Comparison of ENCODE assay signal across 8 cellular contexts in the genomic region with DNA sequence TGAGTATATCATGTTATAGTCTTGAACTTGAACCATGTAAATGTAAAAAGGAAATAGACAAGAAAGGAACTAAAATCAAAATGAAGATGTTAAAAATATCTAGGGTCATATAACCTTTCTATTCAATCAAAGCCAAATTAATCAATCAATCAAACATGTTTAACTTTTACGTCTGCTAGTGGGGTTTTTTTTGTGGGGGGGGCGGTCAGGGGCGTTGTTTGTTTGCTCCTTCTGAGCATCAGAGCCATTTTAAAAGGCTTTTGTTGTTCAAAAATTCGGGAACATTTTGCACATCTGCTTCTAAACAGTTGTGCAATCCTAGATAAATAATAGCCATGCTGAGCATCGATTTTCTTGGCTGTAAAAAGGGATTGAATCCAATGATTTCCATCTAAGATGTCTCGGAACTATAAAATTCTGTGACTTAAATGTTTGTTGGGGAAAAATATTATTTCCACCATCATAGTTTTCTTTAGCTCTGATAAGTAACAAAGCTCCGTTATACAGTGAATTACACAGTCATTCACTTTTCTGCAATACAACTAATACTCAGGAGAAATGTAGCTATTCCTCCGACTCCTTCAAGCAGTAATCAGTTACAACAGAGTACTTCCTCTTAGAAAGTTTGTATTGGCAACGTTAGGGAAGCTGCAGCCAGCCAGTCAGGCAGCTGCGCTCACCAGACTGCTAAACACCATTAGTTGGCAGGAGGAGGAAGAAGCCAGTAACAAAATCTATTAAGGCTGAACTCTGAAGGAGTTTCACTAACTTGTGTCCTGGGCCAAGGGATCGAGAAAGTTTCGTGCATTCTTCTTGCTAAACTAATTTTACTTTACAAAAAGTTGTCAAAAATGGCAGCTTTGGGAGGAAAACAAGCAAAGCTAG. TPM values are rescaled to one million over a fixed set of nuclear protein-coding genes. Genes with fewer than 3 reads are reported as not detected.
DNase-seq lines count a peak whose midpoint lies in the region; ATAC-seq and TF ChIP-seq lines count a peak whose summit lies in the region.

No MANE protein-coding gene starts in this region.

- intact Hi-C loops in activated B cell treated with CpG ODN at 0.5 μM for 24 hours (cut with micrococcal nuclease) (loop anchor here (5.0 kb wide), 1 partner anchor 322 kb away; no protein-coding TSS in a partner anchor), posterior cingulate gyrus (cut with DNase I) (no loop called here)

- CTCF ChIA-PET in activated B cell treated with CpG ODN at 0.5 μM for 24 hours (lab: Charles Lee) = no interaction called here

- peak overlapping the region; percentile 88 for H3K4me3 Mint-ChIP-seq in activated B cell treated with CpG ODN at 0.5 μM for 24 hours

- DNase-seq in HL-60 (ENCODE audit: low read depth in 1 of 2, low spot score in 1 of 2) (peak; percentile 49 to 76), activated B cell treated with CpG ODN at 0.5 μM for 24 hours (no peak), cardiac muscle cell (ENCODE audit: low read depth in 1 of 2, low spot score in 1 of 2) (peak; percentile 3 to 88), posterior cingulate gyrus (peak in 8 of 10 donors; percentile 30 to 86 (median 38))
- DNase-seq in effector memory CD4-positive, alpha-beta T cell = no peak
- no peak for DNase-seq in stimulated activated CD4-positive, alpha-beta T cell treated with anti-CD3 and anti-CD28 coated beads, Interleukin-2, amount 100 ng/mL, for 24 hours
- no peak for DNase-seq in activated naive CD4-positive, alpha-beta T cell treated with anti-CD3 and anti-CD28 coated beads, Interleukin-2, amount 50 U/mL, for 72 hours (ENCODE audit: low spot score in 2 of 2)

- H3K4me1 ChIP-seq in cardiac muscle cell (ENCODE audit: low read depth) = peaks cover 4% of the 10 kb centered on the region
- H3K4me1 ChIP-seq in effector memory CD4-positive, alpha-beta T cell (ENCODE audit: control insufficient read depth, insufficient read depth, low read length, poor library complexity, severe bottlenecking) = no peaks in the 10 kb centered on the region

- no peak for TF ChIP-seq CTCF in HL-60 (IDR thresholded peaks at IDR 0.05; ENCODE audit: insufficient read depth, low read length)
- TF ChIP-seq CTCF in activated B cell treated with CpG ODN at 0.5 μM for 24 hours (IDR thresholded peaks at IDR 0.05) = no peak
- no peak for TF ChIP-seq CTCF in cardiac muscle cell (IDR thresholded peaks at IDR 0.05; ENCODE audit: low read depth, low read length)

- peaks cover 32% of the 10 kb centered on the region for H3K4me1 Mint-ChIP-seq in activated B cell treated with CpG ODN at 0.5 μM for 24 hours

- no peaks in the 10 kb centered on the region for H3K9me3 ChIP-seq in cardiac muscle cell (ENCODE audit: low read depth)
- H3K9me3 ChIP-seq in effector memory CD4-positive, alpha-beta T cell (ENCODE audit: control insufficient read depth, low read length) = no peaks in the 10 kb centered on the region

- peak overlapping the region; percentile 46 for H3K27ac Mint-ChIP-seq in activated B cell treated with CpG ODN at 0.5 μM for 24 hours
- H3K27ac Mint-ChIP-seq in activated naive CD4-positive, alpha-beta T cell treated with anti-CD3 and anti-CD28 coated beads, Interleukin-2, amount 50 U/mL, for 72 hours = no peak overlapping the region

- H3K36me3 Mint-ChIP-seq in activated B cell treated with CpG ODN at 0.5 μM for 24 hours (ENCODE audit: low read depth) = no peaks in the 10 kb centered on the region
- peaks cover 5 to 7% of the 10 kb centered on the region in 2 donors for H3K36me3 Mint-ChIP-seq in activated naive CD4-positive, alpha-beta T cell treated with anti-CD3 and anti-CD28 coated beads, Interleukin-2, amount 50 U/mL, for 72 hours

- no peak overlapping the region for H3K4me3 ChIP-seq in HL-60 (replicated peaks; ENCODE audit: insufficient read depth, low read length)
- no peak overlapping the region for H3K4me3 ChIP-seq in cardiac muscle cell
- no peak overlapping the region for H3K4me3 ChIP-seq in effector memory CD4-positive, alpha-beta T cell (ENCODE audit: insufficient read depth, low read depth, low read length, poor library complexity, severe bottlenecking)

- peaks cover 3% of the 10 kb centered on the region for H3K9me3 Mint-ChIP-seq in activated B cell treated with CpG ODN at 0.5 μM for 24 hours
- H3K9me3 Mint-ChIP-seq in activated naive CD4-positive, alpha-beta T cell treated with anti-CD3 and anti-CD28 coated beads, Interleukin-2, amount 50 U/mL, for 72 hours = peaks cover 0 to 3% of the 10 kb centered on the region in 2 donors

- H3K27ac ChIP-seq in HL-60 (replicated peaks) (peak overlapping the region; percentile 42; the same call in 1 of the 2 replicates), cardiac muscle cell (no peak overlapping the region)
- H3K27ac ChIP-seq in effector memory CD4-positive, alpha-beta T cell (ENCODE audit: insufficient read depth, low read length, poor library complexity, severe bottlenecking) = no peak overlapping the region

- POLR2A ChIA-PET in activated B cell treated with CpG ODN at 0.5 μM for 24 hours (lab: Charles Lee) = no interaction called here

- peaks cover 13% of the 10 kb centered on the region for H3K27me3 Mint-ChIP-seq in activated B cell treated with CpG ODN at 0.5 μM for 24 hours

- no peaks in the 10 kb centered on the region for H3K36me3 ChIP-seq in cardiac muscle cell
- H3K36me3 ChIP-seq in effector memory CD4-positive, alpha-beta T cell (ENCODE audit: control insufficient read depth, insufficient read depth, low read length) = no peaks in the 10 kb centered on the region

- H3K27me3 ChIP-seq in HL-60 (ENCODE audit: insufficient read depth, poor library complexity, severe bottlenecking) (no peaks in the 10 kb centered on the region), cardiac muscle cell (no peaks in the 10 kb centered on the region)
- no peaks in the 10 kb centered on the region for H3K27me3 ChIP-seq in effector memory CD4-positive, alpha-beta T cell (replicated peaks; ENCODE audit: control insufficient read depth, insufficient read depth, low read length, poor library complexity, severe bottlenecking)

- ATAC-seq in activated B cell treated with CpG ODN at 0.5 μM for 24 hours (ENCODE audit: low read depth) = no peak
- no peak for ATAC-seq in HG03039 (IDR thresholded peaks at IDR 0.05; ENCODE audit: unreplicated experiment)
- no peak for ATAC-seq in activated naive CD4-positive, alpha-beta T cell treated with anti-CD3 and anti-CD28 coated beads, Interleukin-2, amount 50 U/mL, for 72 hours

RNA-seq across cellular contexts. Expression of a gene that starts 2.1 kb away (rescaled TPM):
- total RNA-seq in activated B cell treated with CpG ODN at 0.5 μM for 24 hours (4.2 and 4.8 TPM in 2 replicates), cardiac muscle cell (3.6 and 7.4 TPM in 2 replicates)
- 7.6 and 8.8 TPM in 2 replicates for polyA plus RNA-seq in cardiac muscle cell
- 1 to 10 TPM; 1.7 to 4.2 TPM for total RNA-seq in activated naive CD4-positive, alpha-beta T cell treated with anti-CD3 and anti-CD28 coated beads, Interleukin-2, amount 50 U/mL, for 72 hours

Comparison
In these comparisons a context has a peak if more than half of its experiments do, and no peak if none do; other contexts are left out.
1. DNase-seq: peak in HL-60 (2 of 2), cardiac muscle cell (2 of 2) and posterior cingulate gyrus (8 of 10); none in activated B cell treated with CpG ODN at 0.5 μM for 24 hours (single experiment), effector memory CD4-positive, alpha-beta T cell (0 of 3), stimulated activated CD4-positive, alpha-beta T cell treated with anti-CD3 and anti-CD28 coated beads, Interleukin-2, amount 100 ng/mL, for 24 hours (0 of 2) and activated naive CD4-positive, alpha-beta T cell treated with anti-CD3 and anti-CD28 coated beads, Interleukin-2, amount 50 U/mL, for 72 hours (0 of 2).